Comparison of ENCODE assay signal across 28 cellular contexts in genomic region chr6:41740366-41741162, GRCh38. TPM values are rescaled to one million over a fixed set of nuclear protein-coding genes. Genes with fewer than 3 reads are reported as not detected.
DNase-seq lines count a peak whose midpoint lies in the region; ATAC-seq, FAIRE-seq and TF ChIP-seq lines count a peak whose summit lies in the region.
"Had no signal": no experiment of that assay in that cellular context is flagged by ENCODE, and none has a peak within 500 bp of the region (broad histone marks: within the 10 kb centered on the region; RNA-seq: fewer than 3 reads in every experiment).

No MANE protein-coding gene starts in this region.

- H3K36me3 Mint-ChIP-seq in Caco-2 (ENCODE audit: insufficient read depth, unreplicated experiment), result peaks cover 14% of the 10 kb centered on the region
- H3K36me3 Mint-ChIP-seq in activated CD4-positive, alpha-beta memory T cell treated with anti-CD3 and anti-CD28 coated beads for 36 hours, result no peaks in the 10 kb centered on the region
- H3K36me3 Mint-ChIP-seq: IgD-negative memory B cell had no signal

- H3K79me2 ChIP-seq in H1 (ENCODE audit: control insufficient read depth in 1 of 2, insufficient read depth in 2 of 2, low read length in 2 of 2) (no peaks in the 10 kb centered on the region), osteoblast (ENCODE audit: insufficient read depth, low read length) (no peaks in the 10 kb centered on the region)

- ATAC-seq in HG02884 (IDR thresholded peaks at IDR 0.05; ENCODE audit: unreplicated experiment), result no peak
- ATAC-seq: GM12878, GM23338, Panc1, SK-N-SH treated with all-trans-retinoic acid at 6 μM for 48 hours had no signal

- H3K79me1 ChIP-seq in H1 (ENCODE audit: low read depth, low read length), result no peaks in the 10 kb centered on the region
- H3K79me1 ChIP-seq in mesenchymal stem cell (replicated peaks; ENCODE audit: low read length, poor library complexity, severe bottlenecking), result no peaks in the 10 kb centered on the region

- TF ChIP-seq EP300 in H1 (IDR thresholded peaks at IDR 0.05; ENCODE audit: borderline replicate concordance in 1 of 2, low read depth in 2 of 2, low read length in 2 of 2), result no peak

- H3K4me3 Mint-ChIP-seq in Caco-2 (ENCODE audit: unreplicated experiment), result no peak overlapping the region
- H3K4me3 Mint-ChIP-seq in activated CD4-positive, alpha-beta memory T cell treated with anti-CD3 and anti-CD28 coated beads for 36 hours, result no peak overlapping the region
- H3K4me3 Mint-ChIP-seq: CD4-positive, alpha-beta T cell; GM23338; HFFc6; IgD-negative memory B cell had no signal

- H3K4me1 ChIP-seq in Caco-2 (peaks cover 66% of the 10 kb centered on the region), H1 (replicated peaks in 1 of 4; ENCODE audit: control insufficient read depth in 3 of 4, insufficient read depth in 4 of 4, low read length in 3 of 4) (peaks cover 0 to 5% (median 4%) of the 10 kb centered on the region in 4 experiments; a peak in 5 of 7 replicates), mesenchymal stem cell (ENCODE audit: control insufficient read depth, insufficient read depth, low read depth, low read length) (peaks cover 8% of the 10 kb centered on the region), osteoblast (ENCODE audit: insufficient read depth, low read length) (peaks cover 8% of the 10 kb centered on the region)

- H3K23me2 ChIP-seq in H1 (ENCODE audit: low read depth, low read length), result no peaks in the 10 kb centered on the region; the same call in 1 of the 2 replicates

- H3K4me3 ChIP-seq in Caco-2 (ENCODE audit: low read depth, low read length) (no peak overlapping the region), H1 (ENCODE audit: extremely low read depth in 1 of 4, insufficient read depth in 2 of 4, low read depth in 3 of 4, low read length in 4 of 4) (no peak overlapping the region), mesenchymal stem cell (ENCODE audit: insufficient read depth in 1 of 2, low read depth in 1 of 2, low read length in 2 of 2) (no peak overlapping the region), osteoblast (ENCODE audit: insufficient read depth, low read length) (no peak overlapping the region)
- H3K4me3 ChIP-seq: BLaER1 treated with 17β-estradiol and CSF1 and Interleukin-3, amounts not matched to agents 10 nM and 100 nM; GM12878; GM23338; HAP-1 had no signal

- BruUV-seq in Caco-2 (replicated peaks; lab: Mats Ljungman, UMichigan), result no TSS peak

- H3K27me3 ChIP-seq in Caco-2 (replicated peaks; ENCODE audit: control insufficient read depth, insufficient read depth, low read length) (no peaks in the 10 kb centered on the region), H1 (replicated peaks in 1 of 4; ENCODE audit: control insufficient read depth in 3 of 4, extremely low read depth in 1 of 4, insufficient read depth in 3 of 4, low read length in 3 of 4) (no peaks in the 10 kb centered on the region; a peak in 2 of 7 replicates), mesenchymal stem cell (ENCODE audit: control insufficient read depth in 1 of 2, insufficient read depth in 1 of 2, low read length in 2 of 2) (peaks cover 0 to 28% of the 10 kb centered on the region in 2 experiments), osteoblast (ENCODE audit: insufficient read depth, low read length) (no peaks in the 10 kb centered on the region)
- H3K27me3 ChIP-seq: BLaER1 treated with 17β-estradiol and CSF1 and Interleukin-3, amounts not matched to agents 10 nM and 100 nM had no signal

- H2BK15ac ChIP-seq in H1 (ENCODE audit: low read length) (no peak overlapping the region), mesenchymal stem cell (ENCODE audit: low read depth, poor library complexity, severe bottlenecking) (no peak overlapping the region)

- peak overlapping the region; percentile 15; the same call in 1 of the 2 replicates for H4K8ac ChIP-seq in H1 (ENCODE audit: extremely low read depth, insufficient read depth, low read length)
- peak overlapping the region; percentile 66 for H4K8ac ChIP-seq in mesenchymal stem cell (ENCODE audit: low read length)

- no peak overlapping the region for H4K5ac ChIP-seq in H1 (ENCODE audit: insufficient read length, low read depth, low read length)

- H2BK20ac ChIP-seq in H1 (ENCODE audit: low read length), result no peak overlapping the region

- CTCF ChIA-PET in Caco-2 (lab: Charles Lee), result interaction anchor here (0.7 to 0.9 kb wide), 2 partner anchors 373 kb away, joined by 3 read pairs; no protein-coding TSS in a partner anchor
- CTCF ChIA-PET in H1 (lab: Charles Lee; ENCODE audit: partially characterized antibody), result interaction anchor here (0.9 to 4.6 kb wide), 5 partner anchors 30 to 56 kb away, joined by 3 to 21 read pairs (median 5); no protein-coding TSS in a partner anchor
- CTCF ChIA-PET in activated CD4-positive, alpha-beta memory T cell treated with anti-CD3 and anti-CD28 coated beads for 36 hours (lab: Charles Lee), result interaction anchor here (0.7 to 0.8 kb wide), 2 partner anchors 21 to 34 kb away, joined by 3 read pairs; no protein-coding TSS in a partner anchor

- H3K36me3 ChIP-seq in Caco-2 (ENCODE audit: control insufficient read depth, insufficient read depth, low read length), result no peaks in the 10 kb centered on the region
- H3K36me3 ChIP-seq in H1 (ENCODE audit: control insufficient read depth in 2 of 4, insufficient read depth in 4 of 4, low read length in 3 of 4), result no peaks in the 10 kb centered on the region
- H3K36me3 ChIP-seq in mesenchymal stem cell (ENCODE audit: control insufficient read depth in 1 of 2, insufficient read depth in 2 of 2, low read depth in 1 of 2, low read length in 2 of 2), result no peaks in the 10 kb centered on the region
- no peaks in the 10 kb centered on the region for H3K36me3 ChIP-seq in osteoblast (ENCODE audit: insufficient read depth, low read length)
- H3K36me3 ChIP-seq: BLaER1 treated with 17β-estradiol and CSF1 and Interleukin-3, amounts not matched to agents 10 nM and 100 nM; HAP-1 had no signal

- no peak overlapping the region for H3K9ac ChIP-seq in H1 (replicated peaks in 1 of 4; ENCODE audit: extremely low read depth in 1 of 4, low read depth in 3 of 4, low read length in 3 of 4)
- H3K9ac ChIP-seq in mesenchymal stem cell (ENCODE audit: low read length), result no peak overlapping the region
- H3K9ac ChIP-seq: KMS-11 had no signal

- H3K9me3 ChIP-seq in Caco-2 (no peaks in the 10 kb centered on the region), H1 (ENCODE audit: insufficient read depth in 2 of 2, low read depth in 1 of 2, low read length in 1 of 2) (no peaks in the 10 kb centered on the region), mesenchymal stem cell (ENCODE audit: control insufficient read depth, low read length) (no peaks in the 10 kb centered on the region), osteoblast (ENCODE audit: low read depth, low read length) (no peaks in the 10 kb centered on the region)
- H3K9me3 ChIP-seq: BLaER1 treated with 17β-estradiol and CSF1 and Interleukin-3, amounts not matched to agents 10 nM and 100 nM; HAP-1 had no signal

- H3K4me2 ChIP-seq in H1 (ENCODE audit: insufficient read depth in 1 of 2, low read depth in 2 of 2, low read length in 2 of 2), result no peak overlapping the region
- H3K4me2 ChIP-seq in mesenchymal stem cell (ENCODE audit: low read length, poor library complexity, severe bottlenecking), result no peak overlapping the region
- no peak overlapping the region for H3K4me2 ChIP-seq in osteoblast (ENCODE audit: insufficient read depth, low read length)
- H3K4me2 ChIP-seq: GM23338, KMS-11 had no signal

- H3K4ac ChIP-seq in H1 (replicated peaks; ENCODE audit: insufficient read length, low read depth, low read length) (no peak overlapping the region), mesenchymal stem cell (ENCODE audit: low read depth in 1 of 2, low read length in 2 of 2) (no peak overlapping the region)

- H3K27ac ChIP-seq in H1 (ENCODE audit: low read depth, low read length) (no peak overlapping the region), mesenchymal stem cell (ENCODE audit: low read length, poor library complexity, severe bottlenecking) (no peak overlapping the region), osteoblast (ENCODE audit: low read depth, low read length) (no peak overlapping the region)
- H3K27ac ChIP-seq: KMS-11 had no signal

- H3K27me3 Mint-ChIP-seq in Caco-2 (ENCODE audit: insufficient read depth, unreplicated experiment), result no peaks in the 10 kb centered on the region
- no peaks in the 10 kb centered on the region for H3K27me3 Mint-ChIP-seq in activated CD4-positive, alpha-beta memory T cell treated with anti-CD3 and anti-CD28 coated beads for 36 hours
- H3K27me3 Mint-ChIP-seq: CD4-positive, alpha-beta T cell; IgD-negative memory B cell had no signal

- TF ChIP-seq RAD21 in H1 (IDR thresholded peaks at IDR 0.05 in 1 of 2, conservative IDR thresholded peaks at IDR 0.05 in 1 of 2; ENCODE audit: low read depth in 2 of 2, low read length in 2 of 2), result no peak

- peak overlapping the region; percentile 92 for H3K27ac Mint-ChIP-seq in Caco-2 (ENCODE audit: unreplicated experiment)
- H3K27ac Mint-ChIP-seq in activated CD4-positive, alpha-beta memory T cell treated with anti-CD3 and anti-CD28 coated beads for 36 hours, result no peak overlapping the region
- H3K27ac Mint-ChIP-seq: CD4-positive, alpha-beta T cell; GM23338; HFFc6 had no signal

- FAIRE-seq in H1 (lab: Jason Lieb, UNC), result no peak
- FAIRE-seq: A204.1, G401.6, GM12878 had no signal

- H2BK120ac ChIP-seq in H1 (replicated peaks; ENCODE audit: low read depth, low read length) (no peak overlapping the region), mesenchymal stem cell (ENCODE audit: low read depth, low read length) (no peak overlapping the region)

- no peak for TF ChIP-seq POLR2A in H1 (IDR thresholded peaks at IDR 0.05; ENCODE audit: control extremely low read depth in 1 of 2, low read depth in 2 of 2, low read length in 2 of 2)

- WGBS in H1 (ENCODE audit: extremely low coverage in 1 of 2, insufficient coverage in 1 of 2, insufficient read length in 1 of 2, insufficient replicate concordance in 2 of 2, low coverage in 1 of 2, low lambda C conversion rate in 2 of 2, missing lambda C conversion rate in 1 of 2), 2 experiments, result 86% methylated on average over 13 of the region's 13 CpGs; no CpG with 5 or more reads in 1 of the 2 experiments
- 86% methylated on average over 9 of the region's 13 CpGs for WGBS in mesenchymal stem cell

- H2BK12ac ChIP-seq in H1 (ENCODE audit: low read depth, low read length), result no peak overlapping the region
- H2BK12ac ChIP-seq in mesenchymal stem cell (ENCODE audit: low read length in 2 of 2), result peak overlapping the region; percentile 22 to 78

- H3K18ac ChIP-seq in H1 (ENCODE audit: extremely low read depth, low read length) (no peak overlapping the region), mesenchymal stem cell (ENCODE audit: low read depth in 1 of 2, low read length in 2 of 2) (no peak overlapping the region)

- H4K91ac ChIP-seq in H1 (replicated peaks; ENCODE audit: insufficient read length, low read length), result no peak overlapping the region
- H4K91ac ChIP-seq in mesenchymal stem cell (ENCODE audit: low read length), result no peak overlapping the region

- no peak overlapping the region for H3K56ac ChIP-seq in H1 (replicated peaks; ENCODE audit: insufficient read length, low read depth, low read length)

- H2BK5ac ChIP-seq in H1 (ENCODE audit: low read depth, low read length) (no peak overlapping the region), mesenchymal stem cell (ENCODE audit: low read depth, low read length, poor library complexity, severe bottlenecking) (no peak overlapping the region)

- DNase-seq in Caco-2 (no peak), H1 (ENCODE audit: low read depth in 1 of 2, low spot score in 2 of 2) (no peak), mesenchymal stem cell (no peak), osteoblast (ENCODE audit: insufficient read length, low spot score, missing footprints) (peak; percentile 71), iPS-NIHi7 (ENCODE audit: extremely low spot score) (no peak), hippocampal formation (lab: John Stamatoyannopoulos, UW) (no peak)
- no peak for DNase-seq in activated CD4-positive, alpha-beta memory T cell treated with anti-CD3 and anti-CD28 coated beads for 36 hours
- DNase-seq: AML-193; CD4-positive, alpha-beta T cell; HFFc6; NCI-H1048; NCI-H1417 treated with DMSO at 0.1 percent for 48 hours; NCI-H1694 treated with DMSO at 0.1 percent for 48 hours; NCI-H2081; NCI-H226; NCI-H510A; NCI-H69 had no signal

- no peak overlapping the region for H3K23ac ChIP-seq in H1 (ENCODE audit: insufficient read length)
- no peak overlapping the region for H3K23ac ChIP-seq in mesenchymal stem cell (ENCODE audit: low read length in 2 of 2)

- H4K20me1 ChIP-seq in H1 (replicated peaks in 1 of 2; ENCODE audit: control insufficient read depth in 1 of 2, insufficient read depth in 2 of 2, low read length in 2 of 2) (no peaks in the 10 kb centered on the region), osteoblast (ENCODE audit: insufficient read depth, low read length) (no peaks in the 10 kb centered on the region)
- H4K20me1 ChIP-seq: BLaER1 treated with 17β-estradiol and CSF1 and Interleukin-3, amounts not matched to agents 10 nM and 100 nM had no signal

- no peaks in the 10 kb centered on the region for H3K9me3 Mint-ChIP-seq in Caco-2 (ENCODE audit: unreplicated experiment)
- H3K9me3 Mint-ChIP-seq in activated CD4-positive, alpha-beta memory T cell treated with anti-CD3 and anti-CD28 coated beads for 36 hours, result no peaks in the 10 kb centered on the region
- H3K9me3 Mint-ChIP-seq: CD4-positive, alpha-beta T cell; GM23338; HFFc6; IgD-negative memory B cell had no signal

- H2AFZ ChIP-seq in H1 (ENCODE audit: low read length), result no peak overlapping the region
- no peak overlapping the region for H2AFZ ChIP-seq in mesenchymal stem cell (ENCODE audit: low read depth, low read length)
- no peak overlapping the region for H2AFZ ChIP-seq in osteoblast (ENCODE audit: low read length)
- H2AFZ ChIP-seq: GM23338 had no signal

- TF ChIP-seq CTCF in Caco-2 (IDR thresholded peaks at IDR 0.05; ENCODE audit: insufficient read depth in 1 of 2, low read depth in 1 of 2, low read length in 1 of 2, severe bottlenecking in 1 of 2, unreplicated experiment in 1 of 2) (no peak), H1 (IDR thresholded peaks at IDR 0.05; ENCODE audit: control extremely low read depth in 1 of 3, insufficient read depth in 1 of 3, low read depth in 1 of 3, low read length in 3 of 3) (no peak), osteoblast (IDR thresholded peaks at IDR 0.05; ENCODE audit: extremely low read depth, low read depth, low read length) (no peak)

- peaks cover 34% of the 10 kb centered on the region for H3K4me1 Mint-ChIP-seq in Caco-2 (ENCODE audit: low read depth, unreplicated experiment)
- no peaks in the 10 kb centered on the region for H3K4me1 Mint-ChIP-seq in activated CD4-positive, alpha-beta memory T cell treated with anti-CD3 and anti-CD28 coated beads for 36 hours (ENCODE audit: low read depth)

- POLR2A ChIA-PET in Caco-2 (lab: Charles Lee), result no interaction called here
- POLR2A ChIA-PET in H1 (lab: Charles Lee; ENCODE audit: partially characterized antibody), result interaction anchor here (0.7 kb wide), 1 partner anchor 198 kb away, joined by 3 read pairs; no protein-coding TSS in a partner anchor
- POLR2A ChIA-PET in activated CD4-positive, alpha-beta memory T cell treated with anti-CD3 and anti-CD28 coated beads for 36 hours (lab: Charles Lee), result no interaction called here

- intact Hi-C loops in Caco-2 (cut with micrococcal nuclease; ENCODE audit: unreplicated experiment), result loop anchor here (1.0 kb wide), 1 partner anchor 36 kb away; no protein-coding TSS in a partner anchor
- intact Hi-C loops in activated CD4-positive, alpha-beta memory T cell treated with anti-CD3 and anti-CD28 coated beads for 36 hours (cut with micrococcal nuclease), result no loop called here

- H2AK5ac ChIP-seq in H1 (ENCODE audit: low read depth, low read length), result no peak overlapping the region
- H2AK5ac ChIP-seq in mesenchymal stem cell (ENCODE audit: low read length, severe bottlenecking), result no peak overlapping the region

- no peak overlapping the region for H3K14ac ChIP-seq in H1 (ENCODE audit: insufficient read length)
- no peak overlapping the region for H3K14ac ChIP-seq in mesenchymal stem cell (ENCODE audit: low read length in 2 of 2)

RNA-seq across cellular contexts. Expression of gene TFEB, which starts 5.2 kb away (rescaled TPM):
- 3.8 and 3.9 TPM in 2 replicates for total RNA-seq in Caco-2 (2022)
- 2.3 and 2.4 TPM in 2 replicates for total RNA-seq in H1 (2021; fragmentation: NEBNext Ultra II Directional; extraction: Animal tissue kit (Norgen Biotek cat#: 25700))
- 5.9 and 6.7 TPM in 2 replicates for polyA plus RNA-seq in H1 (2011; rRNA removed)
- 4.6 TPM for polyA plus RNA-seq in H1 (2011; cell fraction: cytosol; rRNA removed)
- 7.6 TPM for polyA plus RNA-seq in H1 (2011; cell fraction: nucleus; rRNA removed)
- 2.1 to 6.8 TPM (median 4.1 TPM) in 4 replicates for polyA plus RNA-seq in H1 (2012, experiment 1 of 2)
- 2.7 TPM for polyA plus RNA-seq in H1 (2012, experiment 2 of 2)
- polyA plus RNA-seq in H1 (2013, experiment 1 of 2), result 0.71 TPM
- polyA plus RNA-seq in H1 (2013, experiment 2 of 2), result 0.61 TPM
- 1.9 and 4.6 TPM in 2 replicates for polyA minus RNA-seq in H1 (2011; rRNA and poly(A)+ RNA removed)
- polyA minus RNA-seq in H1 (2011; cell fraction: cytosol; rRNA and poly(A)+ RNA removed), result 3.2 TPM
- 2.8 TPM for polyA minus RNA-seq in H1 (2011; cell fraction: nucleus; rRNA and poly(A)+ RNA removed)
- 7.4 TPM for polyA plus RNA-seq in mesenchymal stem cell (2013, experiment 1 of 2)
- 7.9 TPM for polyA plus RNA-seq in mesenchymal stem cell (2013, experiment 2 of 2)
- total RNA-seq in osteoblast, result 5.1 and 5.6 TPM in 2 replicates
- total RNA-seq in activated CD4-positive, alpha-beta memory T cell treated with anti-CD3 and anti-CD28 coated beads for 36 hours, result 10 to 100 TPM; 11.7 to 13.4 TPM

RNA-seq across cellular contexts. Expression of gene PGC, which starts 6.6 kb away (rescaled TPM):
- total RNA-seq in Caco-2 (2022), result 8.9 and 12.2 TPM in 2 replicates
- total RNA-seq in H1 (2021; fragmentation: NEBNext Ultra II Directional; extraction: Animal tissue kit (Norgen Biotek cat#: 25700)), result not detected in 2 replicates
- polyA plus RNA-seq in H1 (2011; rRNA removed), result 0.09 and 0.25 TPM in 2 replicates
- 0.22 TPM for polyA plus RNA-seq in H1 (2011; cell fraction: cytosol; rRNA removed)
- 0.21 TPM for polyA plus RNA-seq in H1 (2011; cell fraction: nucleus; rRNA removed)
- polyA plus RNA-seq in H1 (2012, experiment 1 of 2), result 0.23 TPM in 1 of 4 replicates, not detected in the others
- 0.13 TPM for polyA plus RNA-seq in H1 (2012, experiment 2 of 2)
- 0.04 TPM for polyA plus RNA-seq in H1 (2013, experiment 1 of 2)
- polyA plus RNA-seq in H1 (2013, experiment 2 of 2), result 0.07 TPM
- polyA minus RNA-seq in H1 (2011; rRNA and poly(A)+ RNA removed), result not detected in 2 replicates
- polyA minus RNA-seq in H1 (2011; cell fraction: cytosol; rRNA and poly(A)+ RNA removed), result not detected
- polyA minus RNA-seq in H1 (2011; cell fraction: nucleus; rRNA and poly(A)+ RNA removed), result not detected
- not detected for polyA plus RNA-seq in mesenchymal stem cell (2013, experiment 1 of 2)
- not detected for polyA plus RNA-seq in mesenchymal stem cell (2013, experiment 2 of 2)
- total RNA-seq in osteoblast, result not detected in 2 replicates
- total RNA-seq in activated CD4-positive, alpha-beta memory T cell treated with anti-CD3 and anti-CD28 coated beads for 36 hours, result not detected
- total RNA-seq: CD4-positive, alpha-beta T cell; GM23338; HFFc6 had no signal
- polyA plus RNA-seq: GM12878, GM23338, IgD-negative memory B cell had no signal

RNA-seq across cellular contexts. Expression of gene FRS3, which starts 39.1 kb away (rescaled TPM):
- total RNA-seq in Caco-2 (2022), result 4.1 and 4.3 TPM in 2 replicates
- total RNA-seq in H1 (2021; fragmentation: NEBNext Ultra II Directional; extraction: Animal tissue kit (Norgen Biotek cat#: 25700)), result 3.4 and 3.9 TPM in 2 replicates
- 4.4 and 8.4 TPM in 2 replicates for polyA plus RNA-seq in H1 (2011; rRNA removed)
- 5.4 TPM for polyA plus RNA-seq in H1 (2011; cell fraction: cytosol; rRNA removed)
- polyA plus RNA-seq in H1 (2011; cell fraction: nucleus; rRNA removed), result 14.9 TPM
- 1.3 to 4.2 TPM (median 3.1 TPM) in 4 replicates for polyA plus RNA-seq in H1 (2012, experiment 1 of 2)
- 4.2 TPM for polyA plus RNA-seq in H1 (2012, experiment 2 of 2)
- polyA plus RNA-seq in H1 (2013, experiment 1 of 2), result 2.8 TPM
- polyA plus RNA-seq in H1 (2013, experiment 2 of 2), result 2.5 TPM
- polyA minus RNA-seq in H1 (2011; rRNA and poly(A)+ RNA removed), result 1.1 and 2.8 TPM in 2 replicates
- polyA minus RNA-seq in H1 (2011; cell fraction: cytosol; rRNA and poly(A)+ RNA removed), result 3.6 TPM
- polyA minus RNA-seq in H1 (2011; cell fraction: nucleus; rRNA and poly(A)+ RNA removed), result 3.2 TPM
- 3.6 TPM for polyA plus RNA-seq in mesenchymal stem cell (2013, experiment 1 of 2)
- 2.9 TPM for polyA plus RNA-seq in mesenchymal stem cell (2013, experiment 2 of 2)
- 1.5 and 1.8 TPM in 2 replicates for total RNA-seq in osteoblast
- total RNA-seq in activated CD4-positive, alpha-beta memory T cell treated with anti-CD3 and anti-CD28 coated beads for 36 hours, result 1 to 10 TPM; 4.8 to 5.5 TPM

RNA-seq across cellular contexts. Expression of gene PRICKLE4, which starts 40.0 kb away (rescaled TPM):
- total RNA-seq in Caco-2 (2022) (1.8 and 2.8 TPM in 2 replicates), osteoblast (0.59 TPM in 1 of 2 replicates, not detected in the other)
- 0.67 and 1.4 TPM in 2 replicates for total RNA-seq in H1 (2021; fragmentation: NEBNext Ultra II Directional; extraction: Animal tissue kit (Norgen Biotek cat#: 25700))
- polyA plus RNA-seq in H1 (2011; rRNA removed), result 0.32 and 0.38 TPM in 2 replicates
- polyA plus RNA-seq in H1 (2011; cell fraction: cytosol; rRNA removed), result 0.32 TPM
- 2.4 TPM for polyA plus RNA-seq in H1 (2011; cell fraction: nucleus; rRNA removed)
- 0.41 to 1.4 TPM (median 0.87 TPM) in 4 replicates for polyA plus RNA-seq in H1 (2012, experiment 1 of 2)
- not detected for polyA plus RNA-seq in H1 (2012, experiment 2 of 2)
- polyA plus RNA-seq in H1 (2013, experiment 1 of 2), result 0.57 TPM
- polyA plus RNA-seq in H1 (2013, experiment 2 of 2), result 0.22 TPM
- polyA minus RNA-seq in H1 (2011; rRNA and poly(A)+ RNA removed), result not detected in 2 replicates
- polyA minus RNA-seq in H1 (2011; cell fraction: cytosol; rRNA and poly(A)+ RNA removed), result not detected
- 2.4 TPM for polyA minus RNA-seq in H1 (2011; cell fraction: nucleus; rRNA and poly(A)+ RNA removed)
- polyA plus RNA-seq in mesenchymal stem cell (2013, experiment 1 of 2), result 0.33 TPM
- 0.15 TPM for polyA plus RNA-seq in mesenchymal stem cell (2013, experiment 2 of 2)
- total RNA-seq in activated CD4-positive, alpha-beta memory T cell treated with anti-CD3 and anti-CD28 coated beads for 36 hours, result under 1 TPM in 1 of 2 experiments, not detected in 1; 0.71 TPM
- total RNA-seq: CD4-positive, alpha-beta T cell had no signal
- polyA plus RNA-seq: IgD-negative memory B cell had no signal

RNA-seq across cellular contexts. Expression of gene TOMM6, which starts 46.9 kb away (rescaled TPM):
- total RNA-seq in Caco-2 (2022) (224 and 260 TPM in 2 replicates), osteoblast (37.4 and 54.6 TPM in 2 replicates)
- 216 and 228 TPM in 2 replicates for total RNA-seq in H1 (2021; fragmentation: NEBNext Ultra II Directional; extraction: Animal tissue kit (Norgen Biotek cat#: 25700))
- 457 and 560 TPM in 2 replicates for polyA plus RNA-seq in H1 (2011; rRNA removed)
- polyA plus RNA-seq in H1 (2011; cell fraction: cytosol; rRNA removed), result 411 TPM
- 121 TPM for polyA plus RNA-seq in H1 (2011; cell fraction: nucleus; rRNA removed)
- 269 to 362 TPM (median 306 TPM) in 4 replicates for polyA plus RNA-seq in H1 (2012, experiment 1 of 2)
- 244 TPM for polyA plus RNA-seq in H1 (2012, experiment 2 of 2)
- polyA plus RNA-seq in H1 (2013, experiment 1 of 2), result 295 TPM
- polyA plus RNA-seq in H1 (2013, experiment 2 of 2), result 293 TPM
- 89.9 and 99.3 TPM in 2 replicates for polyA minus RNA-seq in H1 (2011; rRNA and poly(A)+ RNA removed)
- 36.2 TPM for polyA minus RNA-seq in H1 (2011; cell fraction: cytosol; rRNA and poly(A)+ RNA removed)
- polyA minus RNA-seq in H1 (2011; cell fraction: nucleus; rRNA and poly(A)+ RNA removed), result 41.6 TPM
- 244 TPM for polyA plus RNA-seq in mesenchymal stem cell (2013, experiment 1 of 2)
- polyA plus RNA-seq in mesenchymal stem cell (2013, experiment 2 of 2), result 241 TPM
- 100 to 1,000 TPM; 264 to 280 TPM for total RNA-seq in activated CD4-positive, alpha-beta memory T cell treated with anti-CD3 and anti-CD28 coated beads for 36 hours
